Comparison of ENCODE assay signal across 17 cellular contexts in the genomic region with DNA sequence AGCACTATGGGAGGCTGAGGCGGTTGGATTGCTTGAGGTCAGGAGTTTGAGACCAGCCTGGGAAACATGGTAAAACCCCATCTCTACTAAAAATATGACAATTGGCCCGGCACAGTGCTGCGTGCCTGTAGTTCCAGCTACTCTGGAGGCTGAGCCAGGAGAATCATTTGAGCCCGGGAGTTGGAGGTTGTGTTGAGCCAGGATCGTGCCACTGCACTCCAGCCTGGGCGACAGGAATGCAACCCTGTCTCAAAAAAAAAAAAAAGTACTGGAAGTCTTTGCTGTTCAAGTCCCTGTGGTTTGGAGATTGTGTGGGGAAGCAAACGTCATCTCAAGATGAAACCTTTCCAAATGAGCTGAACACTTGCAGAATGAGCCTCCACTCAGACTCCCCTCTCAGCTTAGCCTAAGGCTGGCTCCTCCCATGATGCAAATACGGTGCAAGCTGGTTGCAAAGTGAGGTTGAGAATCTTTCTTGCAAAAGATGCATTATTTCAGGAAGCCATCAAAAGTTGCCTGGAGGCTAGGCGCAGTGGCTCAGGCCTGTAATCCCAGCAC. TPM values are rescaled to one million over a fixed set of nuclear protein-coding genes. Genes with fewer than 3 reads are reported as not detected.
DNase-seq lines count a peak whose midpoint lies in the region; ATAC-seq and TF ChIP-seq lines count a peak whose summit lies in the region.
"Had no signal": no experiment of that assay in that cellular context is flagged by ENCODE, and none has a peak within 500 bp of the region (broad histone marks: within the 10 kb centered on the region; RNA-seq: fewer than 3 reads in every experiment).

No MANE protein-coding gene starts in this region.

- H3K4me1 ChIP-seq in hepatocyte (ENCODE audit: insufficient read depth): no peaks in the 10 kb centered on the region

- no peaks in the 10 kb centered on the region for H4K20me1 ChIP-seq in hepatocyte (ENCODE audit: insufficient read depth, poor library complexity, severe bottlenecking)

- H3K27ac ChIP-seq in hepatocyte: no peak overlapping the region
- H3K27ac ChIP-seq: BLaER1 treated with 17β-estradiol and CSF1 and Interleukin-3, amounts not matched to agents 10 nM and 100 nM had no signal

- no peaks in the 10 kb centered on the region for H3K36me3 ChIP-seq in hepatocyte (replicated peaks; ENCODE audit: insufficient read depth, low read depth)

- ATAC-seq in HG02571 (IDR thresholded peaks at IDR 0.05; ENCODE audit: unreplicated experiment): no peak
- no peak for ATAC-seq in HG03520 (IDR thresholded peaks at IDR 0.05; ENCODE audit: unreplicated experiment)
- ATAC-seq: SK-N-SH treated with all-trans-retinoic acid at 6 μM for 48 hours had no signal

- no peak for TF ChIP-seq CTCF in fibroblast of mammary gland (conservative IDR thresholded peaks at IDR 0.05; ENCODE audit: control insufficient read depth, insufficient read depth, low read depth, low read length)
- TF ChIP-seq CTCF in hepatocyte (IDR thresholded peaks at IDR 0.05; ENCODE audit: poor library complexity): no peak

- intact Hi-C loops in cardiac septum (cut with DNase I): no loop called here

- H3K4me3 ChIP-seq in fibroblast of mammary gland (ENCODE audit: control insufficient read depth, low read depth, low read length): no peak overlapping the region
- no peak overlapping the region for H3K4me3 ChIP-seq in hepatocyte
- H3K4me3 ChIP-seq: BLaER1 treated with 17β-estradiol and CSF1 and Interleukin-3, amounts not matched to agents 10 nM and 100 nM had no signal

- WGBS in hepatocyte (ENCODE audit: low lambda C conversion rate, missing lambda C conversion rate): 90% methylated on average over 9 of the region's 9 CpGs

- no peaks in the 10 kb centered on the region for H3K9me3 ChIP-seq in hepatocyte (ENCODE audit: low read depth)

- H3K4me2 ChIP-seq in hepatocyte: no peak overlapping the region

- DNase-seq in AG08396 (ENCODE audit: low spot score) (peak; percentile 51), Daoy (ENCODE audit: low read depth) (peak; percentile 22), RPMI7951 (ENCODE audit: low read depth) (peak; percentile 91), fibroblast of mammary gland (ENCODE audit: low read depth) (peak; percentile 70), cardiac septum (ENCODE audit: low spot score) (no peak), hepatocyte (ENCODE audit: low spot score) (no peak)
- DNase-seq: activated B cell treated with CpG ODN at 0.5 μM for 24 hours; activated effector memory CD4-positive, alpha-beta T cell treated with anti-CD3 and anti-CD28 coated beads, Interleukin-2, amount 50 U/mL, for 16 hours; GDM1; NCI-H2227 treated with DMSO at 0.1 percent for 48 hours; retina; stimulated activated CD4-positive, alpha-beta T cell treated with anti-CD3 and anti-CD28 coated beads, Interleukin-2, amount 100 ng/mL, for 48 hours; stimulated activated naive CD4-positive, alpha-beta T cell had no signal

- no peaks in the 10 kb centered on the region for H3K9me2 ChIP-seq in hepatocyte (replicated peaks; ENCODE audit: insufficient read depth)

- H3K27me3 ChIP-seq in hepatocyte: no peaks in the 10 kb centered on the region
- H3K27me3 ChIP-seq: BLaER1 treated with 17β-estradiol and CSF1 and Interleukin-3, amounts not matched to agents 10 nM and 100 nM had no signal

- H3K79me2 ChIP-seq in hepatocyte: no peaks in the 10 kb centered on the region

- no peak overlapping the region for H2AFZ ChIP-seq in hepatocyte

RNA-seq across cellular contexts. Expression of a gene that starts 46.2 kb away (rescaled TPM):
- 25.0 and 27.5 TPM in 2 replicates for total RNA-seq in Daoy (2014; rRNA removed; shearing (Covaris generic))
- total RNA-seq in RPMI7951 (2014; rRNA removed; shearing (Covaris generic)): 31.6 and 36.9 TPM in 2 replicates
- 35.6 TPM for total RNA-seq in cardiac septum
- 29.1 and 32.4 TPM in 2 replicates for total RNA-seq in hepatocyte
- 29.3 and 29.9 TPM in 2 replicates for polyA plus RNA-seq in hepatocyte

RNA-seq across cellular contexts. Expression of a gene that starts 46.6 kb away (rescaled TPM):
- total RNA-seq in Daoy (2014; rRNA removed; shearing (Covaris generic)): 11.5 and 17.5 TPM in 2 replicates
- 13.8 and 15.9 TPM in 2 replicates for total RNA-seq in RPMI7951 (2014; rRNA removed; shearing (Covaris generic))
- total RNA-seq in cardiac septum (2.6 TPM), hepatocyte (2.8 and 6.3 TPM in 2 replicates)
- polyA plus RNA-seq in hepatocyte: 5.5 and 8.5 TPM in 2 replicates

Comparison
In these comparisons a context has a peak if more than half of its experiments do, and no peak if none do; other contexts are left out.
1. DNase-seq: peak in AG08396 (single experiment), Daoy (single experiment), RPMI7951 (single experiment) and fibroblast of mammary gland (single experiment); none in cardiac septum (single experiment) and hepatocyte (single experiment).